23 cellular contexts compared by ENCODE assay signal in genomic region chr6:166206066-166206465, GRCh38. TPM values are rescaled to one million over a fixed set of nuclear protein-coding genes. Genes with fewer than 3 reads are reported as not detected.
DNase-seq lines count a peak whose midpoint lies in the region; ATAC-seq, FAIRE-seq and TF ChIP-seq lines count a peak whose summit lies in the region.
"Had no signal": no experiment of that assay in that cellular context is flagged by ENCODE, and none has a peak within 500 bp of the region (broad histone marks: within the 10 kb centered on the region; RNA-seq: fewer than 3 reads in every experiment).

No MANE protein-coding gene starts in this region.

- H3K4me3 ChIP-seq in HepG2 (replicated peaks in 1 of 3; ENCODE audit: insufficient read depth in 1 of 3, low read depth in 2 of 3, low read length in 3 of 3) (no peak overlapping the region), right lobe of liver (no peak overlapping the region), PC-3 (ENCODE audit: low read length) (no peak overlapping the region), fibroblast of the aortic adventitia (ENCODE audit: low read depth, low read length) (no peak overlapping the region), stomach (no peak overlapping the region)
- H3K4me3 ChIP-seq: BLaER1, Peyer's patch had no signal

- DNase-seq in HepG2 (ENCODE audit: low spot score) (no peak), right lobe of liver (no peak), PC-3 (peak; percentile 4), fibroblast of the aortic adventitia (ENCODE audit: low read depth) (peak; percentile 18), stomach (no peak), NOMO-1 treated with DMSO at 0.1 percent for 48 hours (lab: John Stamatoyannopoulos, UW; ENCODE audit: unreplicated experiment) (no peak), NCI-H748 treated with DMSO at 0.1 percent for 48 hours (lab: John Stamatoyannopoulos, UW) (no peak), NCI-H146 (lab: John Stamatoyannopoulos, UW) (no peak)
- DNase-seq: CD4-positive, CD25-positive, alpha-beta regulatory T cell; DMS153; Kasumi-1; NCI-H1105; NCI-H2029; NCI-H526 treated with DMSO at 0.1 percent for 48 hours; Peyer's patch; SK-N-SH; SW 1271 had no signal

- 21% methylated on average over 9 of the region's 9 CpGs for WGBS in HepG2 (ENCODE audit: low lambda C conversion rate)
- WGBS in right lobe of liver (ENCODE audit: insufficient coverage, low coverage, low lambda C conversion rate, missing lambda C conversion rate): 80% methylated on average over 3 of the region's 9 CpGs
- WGBS in stomach, 5 donors: 82 to 91% (median 89%) methylated on average over 9 of the region's 9 CpGs

- H4K20me1 ChIP-seq in HepG2 (ENCODE audit: insufficient read depth, low read length) (no peaks in the 10 kb centered on the region), PC-3 (ENCODE audit: low read length) (no peaks in the 10 kb centered on the region)
- H4K20me1 ChIP-seq: BLaER1 had no signal

- no peak for TF ChIP-seq RAD21 in HepG2 (CRISPR knock-in tag; IDR thresholded peaks at IDR 0.05)

- H3K79me2 ChIP-seq in HepG2 (ENCODE audit: insufficient read depth, low read length): no peaks in the 10 kb centered on the region
- no peaks in the 10 kb centered on the region for H3K79me2 ChIP-seq in PC-3 (ENCODE audit: low read length)

- no peak for FAIRE-seq in HepG2 (lab: Jason Lieb, UNC)
- FAIRE-seq: A204.1, GM19239, H54 had no signal

- H3K36me3 ChIP-seq in HepG2 (replicated peaks in 1 of 2; ENCODE audit: control insufficient read depth in 1 of 2, insufficient read depth in 2 of 2, low read length in 2 of 2): no peaks in the 10 kb centered on the region
- no peaks in the 10 kb centered on the region for H3K36me3 ChIP-seq in right lobe of liver
- H3K36me3 ChIP-seq in PC-3 (ENCODE audit: low read depth, low read length): no peaks in the 10 kb centered on the region
- no peaks in the 10 kb centered on the region for H3K36me3 ChIP-seq in stomach
- H3K36me3 ChIP-seq: BLaER1, Peyer's patch had no signal

- no TSS peak for BruUV-seq in HepG2 (replicated peaks; lab: Mats Ljungman, UMichigan)
- BruUV-seq in PC-3 (replicated peaks; lab: Mats Ljungman, UMichigan): no TSS peak

- no peaks in the 10 kb centered on the region for H3K9me3 ChIP-seq in HepG2 (ENCODE audit: low read length)
- H3K9me3 ChIP-seq in right lobe of liver: no peaks in the 10 kb centered on the region
- H3K9me3 ChIP-seq in PC-3 (ENCODE audit: low read length): no peaks in the 10 kb centered on the region
- H3K9me3 ChIP-seq in stomach: no peaks in the 10 kb centered on the region
- H3K9me3 ChIP-seq: BLaER1, Peyer's patch, SK-N-SH had no signal

- H3K9me2 ChIP-seq in PC-3 (replicated peaks; ENCODE audit: low read length): no peaks in the 10 kb centered on the region
- H3K9me2 ChIP-seq: SK-N-SH had no signal

- no peak for TF ChIP-seq POLR2A in HepG2 (IDR thresholded peaks at IDR 0.05; ENCODE audit: insufficient read depth in 1 of 2, low read depth in 2 of 2, low read length in 2 of 2)
- TF ChIP-seq POLR2A in right lobe of liver (IDR thresholded peaks at IDR 0.05): no peak
- TF ChIP-seq POLR2A in stomach (IDR thresholded peaks at IDR 0.05): no peak

- H2AFZ ChIP-seq in HepG2 (ENCODE audit: low read length): no peak overlapping the region
- H2AFZ ChIP-seq in PC-3 (ENCODE audit: low read length): no peak overlapping the region

- H3K4me1 ChIP-seq in HepG2 (ENCODE audit: insufficient read depth, low read length): no peaks in the 10 kb centered on the region
- H3K4me1 ChIP-seq in right lobe of liver: no peaks in the 10 kb centered on the region
- H3K4me1 ChIP-seq in PC-3 (ENCODE audit: insufficient read depth, low read length): no peaks in the 10 kb centered on the region
- H3K4me1 ChIP-seq in stomach: no peaks in the 10 kb centered on the region
- H3K4me1 ChIP-seq: Peyer's patch had no signal

- H3K27me3 ChIP-seq in HepG2 (ENCODE audit: control insufficient read depth in 1 of 2, insufficient read depth in 2 of 2, low read length in 2 of 2) (peaks cover 2 to 69% of the 10 kb centered on the region in 2 experiments), right lobe of liver (no peaks in the 10 kb centered on the region), PC-3 (ENCODE audit: low read length) (peaks cover 48% of the 10 kb centered on the region), stomach (no peaks in the 10 kb centered on the region)
- H3K27me3 ChIP-seq: BLaER1, Peyer's patch had no signal

- H3K9ac ChIP-seq in HepG2 (ENCODE audit: insufficient read depth, low read depth, low read length) (no peak overlapping the region), PC-3 (ENCODE audit: low read length) (no peak overlapping the region)
- H3K9ac ChIP-seq: BLaER1, SK-N-SH had no signal

- in situ Hi-C loops in HepG2 (cut with HindIII; ENCODE audit: extremely low pct_ligation_motif_present, low pct_unique_long_range_greater_than_20kb): no loop called here

- H3F3A ChIP-seq in PC-3 (ENCODE audit: low read length, unreplicated experiment): no peaks in the 10 kb centered on the region

- intact Hi-C loops in HepG2 (cut with micrococcal nuclease; ENCODE audit: unreplicated experiment): no loop called here
- intact Hi-C loops in right lobe of liver (cut with DNase I): no loop called here
- intact Hi-C loops in PC-3 (cut with micrococcal nuclease): no loop called here
- intact Hi-C loops in stomach (cut with DNase I; ENCODE audit: low total_unique reads): no loop called here

- H3K4me2 ChIP-seq in HepG2 (ENCODE audit: low read depth, low read length) (no peak overlapping the region), PC-3 (ENCODE audit: low read length) (no peak overlapping the region)
- H3K4me2 ChIP-seq: BLaER1, SK-N-SH had no signal

- CTCF ChIA-PET in HepG2 (lab: Yijun Ruan, JAX; ENCODE audit: low intra/inter-chr PET ratio, low total read pairs): no interaction called here
- CTCF ChIA-PET in PC-3 (lab: Charles Lee): no interaction called here

- no peak overlapping the region for H3K27ac ChIP-seq in HepG2 (ENCODE audit: extremely low read length, insufficient read depth, low read length)
- H3K27ac ChIP-seq in right lobe of liver: no peak overlapping the region
- H3K27ac ChIP-seq in PC-3 (ENCODE audit: low read length): no peak overlapping the region
- no peak overlapping the region for H3K27ac ChIP-seq in stomach
- H3K27ac ChIP-seq: BLaER1, Peyer's patch had no signal

- TF ChIP-seq EP300 in HepG2 (IDR thresholded peaks at IDR 0.05; ENCODE audit: low read depth in 2 of 2, low read length in 2 of 2) (no peak), HepG2 (CRISPR knock-in tag; IDR thresholded peaks at IDR 0.05; ENCODE audit: borderline replicate concordance) (no peak), stomach (IDR thresholded peaks at IDR 0.05) (no peak)

- TF ChIP-seq CTCF in HepG2 (CRISPR knock-in tag; IDR thresholded peaks at IDR 0.05) (no peak), right lobe of liver (IDR thresholded peaks at IDR 0.05) (no peak), PC-3 (conservative IDR thresholded peaks at IDR 0.05; ENCODE audit: low read depth, low read length) (no peak), fibroblast of the aortic adventitia (IDR thresholded peaks at IDR 0.05; ENCODE audit: insufficient read depth, low read length) (no peak), stomach (IDR thresholded peaks at IDR 0.05) (no peak)

- ATAC-seq in HepG2 (no peak), right lobe of liver (no peak), PC-3 (no peak)

- POLR2A ChIA-PET in HepG2 (lab: Yijun Ruan, JAX): no interaction called here
- POLR2A ChIA-PET in PC-3 (lab: Charles Lee; ENCODE audit: unreplicated experiment): no interaction called here

TF ChIP-seq in HepG2, 621 proteins besides CTCF, POLR2A, EP300 and RAD21:
- TF ChIP-seq GTF3A (CRISPR knock-in tag; conservative IDR thresholded peaks at IDR 0.05) (no peak), CREB1 (IDR thresholded peaks at IDR 0.05) (peak; percentile 32; the same call in 1 of the 2 replicates), CREB1 (CRISPR knock-in tag; IDR thresholded peaks at IDR 0.05) (no peak), ZBTB38 (CRISPR knock-in tag; IDR thresholded peaks at IDR 0.05) (no peak), ATF7 (IDR thresholded peaks at IDR 0.05) (peak; percentile 84), ATF7 (CRISPR knock-in tag; IDR thresholded peaks at IDR 0.05) (no peak)

RNA-seq across cellular contexts. Expression of gene TBXT, which starts 38.4 kb away (rescaled TPM):
- total RNA-seq in HepG2 (2016; rRNA removed; fragmentation: Illumina TruSeq; extraction: Trizol) (not detected in 2 replicates), right lobe of liver (not detected), PC-3 (2014; rRNA removed) (not detected in 2 replicates), fibroblast of the aortic adventitia (ENCODE audit: low replicate concordance) (not detected in 2 replicates), stomach (not detected)
- not detected in 2 replicates for total RNA-seq in HepG2 (2016; cell fraction: cytosol; rRNA removed; fragmentation: Illumina TruSeq; extraction: Trizol; ENCODE audit: low read depth)
- not detected in 2 replicates for total RNA-seq in HepG2 (2016; cell fraction: insoluble cytoplasmic fraction; rRNA removed; fragmentation: Illumina TruSeq; extraction: Trizol)
- total RNA-seq in HepG2 (2016; cell fraction: membrane; rRNA removed; fragmentation: Illumina TruSeq; extraction: Trizol): not detected in 2 replicates
- total RNA-seq in HepG2 (2016; cell fraction: nucleus; rRNA removed; fragmentation: Illumina TruSeq; extraction: Trizol): not detected in 2 replicates
- polyA plus RNA-seq in HepG2 (2011; rRNA removed) (not detected in 2 replicates), stomach (not detected)
- not detected in 2 replicates for polyA plus RNA-seq in HepG2 (2011; cell fraction: cytosol; rRNA removed)
- polyA plus RNA-seq in HepG2 (2011; cell fraction: nucleus; rRNA removed): not detected in 2 replicates
- not detected in 2 replicates for polyA plus RNA-seq in HepG2 (2012)
- polyA plus RNA-seq in HepG2 (2016; cell fraction: cytosol; fragmentation: Illumina TruSeq; extraction: Trizol; ENCODE audit: low read depth): not detected in 2 replicates
- polyA plus RNA-seq in HepG2 (2016; cell fraction: insoluble cytoplasmic fraction; fragmentation: Illumina TruSeq; extraction: Trizol; ENCODE audit: low read depth): not detected in 2 replicates
- polyA plus RNA-seq in HepG2 (2016; cell fraction: membrane; fragmentation: Illumina TruSeq; extraction: Trizol; ENCODE audit: low read depth): not detected in 2 replicates
- polyA plus RNA-seq in HepG2 (2016; cell fraction: nucleus; fragmentation: Illumina TruSeq; extraction: Trizol; ENCODE audit: insufficient read depth, low read depth): not detected in 2 replicates
- not detected in 2 replicates for polyA minus RNA-seq in HepG2 (2011; rRNA and poly(A)+ RNA removed; ENCODE audit: low replicate concordance)
- polyA minus RNA-seq in HepG2 (2011; cell fraction: cytosol; rRNA and poly(A)+ RNA removed): not detected in 2 replicates
- polyA minus RNA-seq in HepG2 (2011; cell fraction: nucleus; rRNA and poly(A)+ RNA removed): not detected in 2 replicates
- total RNA-seq: CD4-positive, CD25-positive, alpha-beta regulatory T cell; MCF 10A; Peyer's patch had no signal
- polyA plus RNA-seq: AG04450; CD4-positive, CD25-positive, alpha-beta regulatory T cell; SK-N-SH had no signal

Comparison
In these comparisons a context has a peak if more than half of its experiments do, and no peak if none do; other contexts are left out.
1. DNase-seq: peak in PC-3 (single experiment) and fibroblast of the aortic adventitia (single experiment); none in HepG2 (single experiment), right lobe of liver (0 of 3), stomach (single experiment), NOMO-1 treated with DMSO at 0.1 percent for 48 hours (single experiment), NCI-H748 treated with DMSO at 0.1 percent for 48 hours (single experiment) and NCI-H146 (single experiment).